Comparison of ENCODE assay signal across 8 cellular contexts in genomic region chr6:3026811-3027626, GRCh38. TPM values are rescaled to one million over a fixed set of nuclear protein-coding genes. Genes with fewer than 3 reads are reported as not detected.
DNase-seq lines count a peak whose midpoint lies in the region; ATAC-seq and TF ChIP-seq lines count a peak whose summit lies in the region.

No MANE protein-coding gene starts in this region.

- no peaks in the 10 kb centered on the region for H3K36me3 Mint-ChIP-seq in CD4-positive, CD25-positive, alpha-beta regulatory T cell
- peaks cover 12% of the 10 kb centered on the region for H3K36me3 Mint-ChIP-seq in activated CD8-positive, alpha-beta T cell treated with anti-CD3 and anti-CD28 coated beads, Interleukin-2, amount 10 ng/mL, durations not matched to agents 7 days and 5 days (ENCODE audit: low read depth)
- H3K36me3 Mint-ChIP-seq in natural killer cell: no peaks in the 10 kb centered on the region

- peak overlapping the region; percentile 83 to 96 (median 88) for H3K4me3 Mint-ChIP-seq in CD4-positive, CD25-positive, alpha-beta regulatory T cell
- H3K4me3 Mint-ChIP-seq in activated CD8-positive, alpha-beta T cell treated with anti-CD3 and anti-CD28 coated beads, Interleukin-2, amount 10 ng/mL, durations not matched to agents 7 days and 5 days: peak overlapping the region; percentile 61
- H3K4me3 Mint-ChIP-seq in natural killer cell: peak overlapping the region; percentile 77

- H3K9me3 Mint-ChIP-seq in CD4-positive, CD25-positive, alpha-beta regulatory T cell: peaks cover 0 to 2% (median 0%) of the 10 kb centered on the region in 7 donors
- no peaks in the 10 kb centered on the region for H3K9me3 Mint-ChIP-seq in activated CD8-positive, alpha-beta T cell treated with anti-CD3 and anti-CD28 coated beads, Interleukin-2, amount 10 ng/mL, durations not matched to agents 7 days and 5 days (ENCODE audit: insufficient read depth)
- H3K9me3 Mint-ChIP-seq in natural killer cell: no peaks in the 10 kb centered on the region

- peak in 2 of 3 donors; percentile 59 to 92 for DNase-seq in CD4-positive, CD25-positive, alpha-beta regulatory T cell
- DNase-seq in activated CD8-positive, alpha-beta T cell treated with anti-CD3 and anti-CD28 coated beads, Interleukin-2, amount 10 ng/mL, durations not matched to agents 7 days and 5 days: peak; percentile 67
- peak; percentile 25 for DNase-seq in natural killer cell
- no peak for DNase-seq in NCI-H1048 (lab: John Stamatoyannopoulos, UW)
- no peak for DNase-seq in NK-92 (lab: John Stamatoyannopoulos, UW; ENCODE audit: unreplicated experiment)
- DNase-seq in dedifferentiated amniotic fluid mesenchymal stem cell (ENCODE audit: extremely low spot score): no peak

- POLR2A ChIA-PET in activated CD8-positive, alpha-beta T cell treated with anti-CD3 and anti-CD28 coated beads, Interleukin-2, amount 10 ng/mL, durations not matched to agents 7 days and 5 days (lab: Charles Lee): interaction anchor here (0.6 to 2.1 kb wide), 10 partner anchors 11 to 41 kb away, joined by 3 to 10 read pairs (median 4); partner anchors contain the start of genes NQO2 and RIPK1

- no peak for TF ChIP-seq CTCF in natural killer cell (IDR thresholded peaks at IDR 0.05)

- peak overlapping the region; percentile 95 to 99 (median 97) for H3K27ac Mint-ChIP-seq in CD4-positive, CD25-positive, alpha-beta regulatory T cell
- peak overlapping the region; percentile 82 for H3K27ac Mint-ChIP-seq in activated CD8-positive, alpha-beta T cell treated with anti-CD3 and anti-CD28 coated beads, Interleukin-2, amount 10 ng/mL, durations not matched to agents 7 days and 5 days
- H3K27ac Mint-ChIP-seq in natural killer cell: peak overlapping the region; percentile 72 to 90

- H3K27me3 ChIP-seq in CD4-positive, CD25-positive, alpha-beta regulatory T cell (ENCODE audit: control insufficient read depth, insufficient read depth, low read length): no peaks in the 10 kb centered on the region

- H3K27ac ChIP-seq in CD4-positive, CD25-positive, alpha-beta regulatory T cell (ENCODE audit: insufficient read depth, low read length, poor library complexity, severe bottlenecking): peak overlapping the region; percentile 66

- intact Hi-C loops in natural killer cell (cut with micrococcal nuclease): no loop called here

- H3K36me3 ChIP-seq in CD4-positive, CD25-positive, alpha-beta regulatory T cell (ENCODE audit: control insufficient read depth, insufficient read depth, low read length): no peaks in the 10 kb centered on the region

- H3K4me1 Mint-ChIP-seq in CD4-positive, CD25-positive, alpha-beta regulatory T cell: peaks cover 22 to 67% (median 34%) of the 10 kb centered on the region in 4 donors
- H3K4me1 Mint-ChIP-seq in activated CD8-positive, alpha-beta T cell treated with anti-CD3 and anti-CD28 coated beads, Interleukin-2, amount 10 ng/mL, durations not matched to agents 7 days and 5 days (ENCODE audit: low read depth): peaks cover 62% of the 10 kb centered on the region
- peaks cover 35 to 42% of the 10 kb centered on the region in 2 donors for H3K4me1 Mint-ChIP-seq in natural killer cell

- peak overlapping the region; percentile 66 for H3K4me3 ChIP-seq in CD4-positive, CD25-positive, alpha-beta regulatory T cell (ENCODE audit: low read depth, low read length)

- H3K9me3 ChIP-seq in CD4-positive, CD25-positive, alpha-beta regulatory T cell (ENCODE audit: control insufficient read depth in 2 of 2, low read length in 2 of 2): no peaks in the 10 kb centered on the region

- peaks cover 58% of the 10 kb centered on the region for H3K4me1 ChIP-seq in CD4-positive, CD25-positive, alpha-beta regulatory T cell (ENCODE audit: control insufficient read depth, insufficient read depth, low read length, poor library complexity, severe bottlenecking)

- CTCF ChIA-PET in activated CD8-positive, alpha-beta T cell treated with anti-CD3 and anti-CD28 coated beads, Interleukin-2, amount 10 ng/mL, durations not matched to agents 7 days and 5 days (lab: Charles Lee): interaction anchor here (0.9 to 2.1 kb wide), 11 partner anchors 11 to 276 kb away, joined by 3 to 11 read pairs (median 5); partner anchors contain the start of genes MYLK4 and NQO2

- H3K27me3 Mint-ChIP-seq in CD4-positive, CD25-positive, alpha-beta regulatory T cell: peaks cover 12% of the 10 kb centered on the region
- peaks cover 19% of the 10 kb centered on the region for H3K27me3 Mint-ChIP-seq in activated CD8-positive, alpha-beta T cell treated with anti-CD3 and anti-CD28 coated beads, Interleukin-2, amount 10 ng/mL, durations not matched to agents 7 days and 5 days (ENCODE audit: low read depth)
- H3K27me3 Mint-ChIP-seq in natural killer cell (ENCODE audit: low read depth in 2 of 2): peaks cover 0 to 7% of the 10 kb centered on the region in 2 donors

- peak; percentile 43 to 47 for ATAC-seq in CD4-positive, CD25-positive, alpha-beta regulatory T cell (ENCODE audit: low read depth in 2 of 2)
- ATAC-seq in GM19452 (IDR thresholded peaks at IDR 0.05; ENCODE audit: unreplicated experiment): peak; percentile 65
- ATAC-seq in HG03439 (IDR thresholded peaks at IDR 0.05; ENCODE audit: unreplicated experiment): peak; percentile 70
- ATAC-seq in activated CD8-positive, alpha-beta T cell treated with anti-CD3 and anti-CD28 coated beads, Interleukin-2, amount 10 ng/mL, durations not matched to agents 7 days and 5 days: peak; percentile 29
- peak; percentile 15 to 54 (median 49) for ATAC-seq in natural killer cell

RNA-seq across cellular contexts. Expression of gene NQO2, which starts 27.3 kb away (rescaled TPM):
- 27.4 TPM for total RNA-seq in CD4-positive, CD25-positive, alpha-beta regulatory T cell
- polyA plus RNA-seq in CD4-positive, CD25-positive, alpha-beta regulatory T cell: 100 to 1,000 TPM in 1 of 4 donors, 10 to 100 TPM in 3; 57.5 to 109 (median 68.6) TPM
- 10 to 100 TPM; 21.2 to 21.4 TPM for total RNA-seq in activated CD8-positive, alpha-beta T cell treated with anti-CD3 and anti-CD28 coated beads, Interleukin-2, amount 10 ng/mL, durations not matched to agents 7 days and 5 days
- total RNA-seq in natural killer cell: 10 to 100 TPM; 13.1 to 21.7 (median 16.2) TPM

RNA-seq across cellular contexts. Expression of gene RIPK1, which starts 41.3 kb away (rescaled TPM):
- 27.1 TPM for total RNA-seq in CD4-positive, CD25-positive, alpha-beta regulatory T cell
- polyA plus RNA-seq in CD4-positive, CD25-positive, alpha-beta regulatory T cell: 10 to 100 TPM; 19.4 to 22.4 (median 21.2) TPM
- total RNA-seq in activated CD8-positive, alpha-beta T cell treated with anti-CD3 and anti-CD28 coated beads, Interleukin-2, amount 10 ng/mL, durations not matched to agents 7 days and 5 days: 10 to 100 TPM; 28.0 to 28.1 TPM
- total RNA-seq in natural killer cell: 10 to 100 TPM; 30.9 to 44.8 (median 34.5) TPM

RNA-seq across cellular contexts. Expression of gene SERPINB6, which starts 55.7 kb away (rescaled TPM):
- total RNA-seq in CD4-positive, CD25-positive, alpha-beta regulatory T cell: 3.9 TPM
- 10 to 100 TPM; 17.3 to 79.9 (median 40.7) TPM for polyA plus RNA-seq in CD4-positive, CD25-positive, alpha-beta regulatory T cell
- 10 to 100 TPM; 51.0 to 52.8 TPM for total RNA-seq in activated CD8-positive, alpha-beta T cell treated with anti-CD3 and anti-CD28 coated beads, Interleukin-2, amount 10 ng/mL, durations not matched to agents 7 days and 5 days
- 100 to 1,000 TPM; 120 to 135 (median 129) TPM for total RNA-seq in natural killer cell

Comparison
In these comparisons a context has a peak if more than half of its experiments do, and no peak if none do; other contexts are left out.
1. DNase-seq: peak in CD4-positive, CD25-positive, alpha-beta regulatory T cell (2 of 3), activated CD8-positive, alpha-beta T cell treated with anti-CD3 and anti-CD28 coated beads, Interleukin-2, amount 10 ng/mL, durations not matched to agents 7 days and 5 days (single experiment) and natural killer cell (single experiment); none in NCI-H1048 (single experiment), NK-92 (single experiment) and dedifferentiated amniotic fluid mesenchymal stem cell (single experiment).
2. RNA of gene SERPINB6, which starts 55.7 kb away (total RNA-seq): 120 to 135 TPM in natural killer cell and 51.0 to 52.8 TPM in activated CD8-positive, alpha-beta T cell treated with anti-CD3 and anti-CD28 coated beads, Interleukin-2, amount 10 ng/mL, durations not matched to agents 7 days and 5 days; 3.9 TPM in CD4-positive, CD25-positive, alpha-beta regulatory T cell (single experiment); every median in the first group is over 10 times any median in the second.
3. Peak in every context shown above with its lines, with median percentiles within 50 percentile points of each other: ATAC-seq, H3K27ac Mint-ChIP-seq and H3K4me3 Mint-ChIP-seq.